In genomic region chr13:20461481-20461859, GRCh38 we compare ENCODE assay signal across 11 cellular contexts.
A peak's percentile ranks its signal among the peaks of the same experiment; 100 is the strongest.
DNase-seq lines count a peak whose midpoint lies in the region; ATAC-seq and TF ChIP-seq lines count a peak whose summit lies in the region.
"Had no signal": no experiment of that assay in that cellular context is flagged by ENCODE, and none has a peak within 500 bp of the region (broad histone marks: within the 10 kb centered on the region; RNA-seq: fewer than 3 reads in every experiment).

No MANE protein-coding gene starts in this region.

- H3K27ac ChIP-seq in GM23248 = no peak overlapping the region

- H3F3A ChIP-seq in GM23248 (ENCODE audit: insufficient read depth) = no peaks in the 10 kb centered on the region

- H3K4me3 ChIP-seq in GM23248 (no peak overlapping the region), skeletal muscle cell (ENCODE audit: low read depth, low read length) (no peak overlapping the region)

- H4K20me1 ChIP-seq in GM23248 (ENCODE audit: insufficient read depth) = no peaks in the 10 kb centered on the region

- H3K27me3 Mint-ChIP-seq in progenitor cell of endocrine pancreas = no peaks in the 10 kb centered on the region

- H3K27me3 ChIP-seq in GM23248 (replicated peaks; ENCODE audit: insufficient read depth) = no peaks in the 10 kb centered on the region

- no peak overlapping the region for H3K4me3 Mint-ChIP-seq in progenitor cell of endocrine pancreas (ENCODE audit: low read depth)
- H3K4me3 Mint-ChIP-seq: nephron had no signal

- H3K9ac ChIP-seq in GM23248 = no peak overlapping the region

- no peak overlapping the region for H2AFZ ChIP-seq in GM23248

- TF ChIP-seq CTCF in progenitor cell of endocrine pancreas (IDR thresholded peaks at IDR 0.05; ENCODE audit: unreplicated experiment) = no peak

- H3K9me3 Mint-ChIP-seq in progenitor cell of endocrine pancreas (ENCODE audit: low read depth) = no peaks in the 10 kb centered on the region

- H3K4me1 Mint-ChIP-seq in progenitor cell of endocrine pancreas (ENCODE audit: low read depth) = peaks cover 19% of the 10 kb centered on the region

- no peak overlapping the region for H3K4me2 ChIP-seq in GM23248 (ENCODE audit: unreplicated experiment)

- in situ Hi-C loops in GM23248 (cut with MboI) = no loop called here

- H3K79me2 ChIP-seq in GM23248 (ENCODE audit: insufficient read depth) = no peaks in the 10 kb centered on the region

- no peak overlapping the region for H3K27ac Mint-ChIP-seq in progenitor cell of endocrine pancreas
- H3K27ac Mint-ChIP-seq: nephron had no signal

- 50 to 54% methylated on average over 2 of the region's 2 CpGs for WGBS in GM23248 (ENCODE audit: low coverage in 1 of 2, low lambda C conversion rate in 2 of 2, missing lambda C conversion rate in 2 of 2), 2 experiments

- H3K36me3 ChIP-seq in GM23248 (ENCODE audit: low read depth) = no peaks in the 10 kb centered on the region

- H3K9me3 ChIP-seq in GM23248 (ENCODE audit: low read depth) = no peaks in the 10 kb centered on the region

- H3K4me1 ChIP-seq in GM23248 (ENCODE audit: insufficient read depth) = peaks cover 6% of the 10 kb centered on the region; the same call in 1 of the 2 replicates

- DNase-seq in GM23248 (peak; percentile 53), RPMI7951 (ENCODE audit: low read depth) (peak; percentile 40), dermis blood vessel endothelial cell (peak; percentile 73), skeletal muscle cell (ENCODE audit: low read depth) (peak; percentile 33), mesenteric fat pad (ENCODE audit: low spot score) (no peak), progenitor cell of endocrine pancreas (ENCODE audit: low spot score, unreplicated experiment) (no peak)
- DNase-seq: cerebellar nuclear complex, hippocampal formation had no signal

- H3K9me2 ChIP-seq in GM23248 (ENCODE audit: insufficient read depth) = no peaks in the 10 kb centered on the region

- H3K36me3 Mint-ChIP-seq in progenitor cell of endocrine pancreas (ENCODE audit: insufficient read depth) = no peaks in the 10 kb centered on the region

- ATAC-seq in GM21619 (IDR thresholded peaks at IDR 0.05; ENCODE audit: unreplicated experiment) (no peak), HG03039 (IDR thresholded peaks at IDR 0.05; ENCODE audit: unreplicated experiment) (no peak)

Comparison
In these comparisons a context has a peak if more than half of its experiments do, and no peak if none do; other contexts are left out.
1. DNase-seq: peak in GM23248 (single experiment), RPMI7951 (single experiment), dermis blood vessel endothelial cell (single experiment) and skeletal muscle cell (single experiment); none in mesenteric fat pad (single experiment) and progenitor cell of endocrine pancreas (single experiment).